ENCODE assay signal across 23 cellular contexts in the genomic region with DNA sequence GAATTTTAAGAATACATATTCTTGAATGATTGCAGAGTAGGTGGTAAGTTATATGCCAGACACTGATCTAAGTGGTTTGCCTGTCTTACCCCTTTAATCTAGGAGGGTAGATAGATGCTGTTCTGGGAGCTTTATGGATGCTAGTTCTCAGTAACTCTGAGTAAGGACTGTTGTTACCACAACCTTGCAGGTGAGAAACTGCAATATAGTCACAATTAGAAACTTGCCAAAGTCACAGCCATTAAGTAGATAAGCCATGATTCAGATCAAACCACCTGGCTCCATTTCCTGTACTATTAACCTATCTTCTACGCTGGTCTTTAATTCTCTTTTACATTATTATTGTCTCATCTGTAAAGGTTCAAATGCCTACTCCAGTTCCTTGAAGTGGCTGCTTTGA. TPM values are rescaled to one million over a fixed set of nuclear protein-coding genes. Genes with fewer than 3 reads are reported as not detected.
DNase-seq lines count a peak whose midpoint lies in the region; ATAC-seq and TF ChIP-seq lines count a peak whose summit lies in the region.
"Had no signal": no experiment of that assay in that cellular context is flagged by ENCODE, and none has a peak within 500 bp of the region (broad histone marks: within the 10 kb centered on the region; RNA-seq: fewer than 3 reads in every experiment).

No MANE protein-coding gene starts in this region.

- no peaks in the 10 kb centered on the region for H3K9me3 ChIP-seq in DND-41 (ENCODE audit: insufficient read depth, low read length, severe bottlenecking)
- H3K9me3 ChIP-seq in Loucy (ENCODE audit: insufficient read depth, low read depth, low read length), result no peaks in the 10 kb centered on the region
- H3K9me3 ChIP-seq: SK-N-SH had no signal

- H3K36me3 ChIP-seq in DND-41 (ENCODE audit: insufficient read depth, low read length) (no peaks in the 10 kb centered on the region), Loucy (ENCODE audit: insufficient read depth, low read length) (no peaks in the 10 kb centered on the region)
- H3K36me3 ChIP-seq: BLaER1 had no signal

- no peak overlapping the region for H3K4me2 ChIP-seq in DND-41 (ENCODE audit: insufficient read depth, low read length)
- H3K4me2 ChIP-seq in Loucy (ENCODE audit: low read depth, low read length, poor library complexity, severe bottlenecking), result peak overlapping the region; percentile 42
- H3K4me2 ChIP-seq: BLaER1, SK-N-SH had no signal

- H3K9me2 ChIP-seq in Loucy (replicated peaks; ENCODE audit: low read depth, low read length), result no peaks in the 10 kb centered on the region
- H3K9me2 ChIP-seq: SK-N-SH had no signal

- H3K4me1 ChIP-seq in DND-41 (ENCODE audit: insufficient read depth, low read length), result no peaks in the 10 kb centered on the region
- H3K4me1 ChIP-seq in Loucy (ENCODE audit: insufficient read depth, low read length, poor library complexity, severe bottlenecking), result peaks cover 34% of the 10 kb centered on the region
- H3K4me1 ChIP-seq: BLaER1 had no signal

- H3K9ac ChIP-seq in DND-41 (ENCODE audit: low read depth, low read length) (no peak overlapping the region), Loucy (ENCODE audit: low read depth, low read length, poor library complexity, severe bottlenecking) (no peak overlapping the region)
- H3K9ac ChIP-seq: BLaER1, GM23248, SK-N-SH had no signal

- no peak for DNase-seq in activated CD8-positive, alpha-beta T cell treated with anti-CD3 and anti-CD28 coated beads for 36 hours
- DNase-seq in activated CD8-positive, alpha-beta T cell treated with anti-CD3 and anti-CD28 coated beads, Interleukin-2, amount 10 ng/mL, durations not matched to agents 7 days and 5 days, result no peak
- DNase-seq in DND-41, result no peak
- no peak for DNase-seq in stimulated activated naive CD8-positive, alpha-beta T cell treated with anti-CD3 and anti-CD28 coated beads, Interleukin-15, Interleukin-2, amounts not matched to agents 100 U/mL and 50 U/mL, for 24 hours
- no peak for DNase-seq in activated CD4-positive, alpha-beta T cell treated with anti-CD3 and anti-CD28 coated beads, Interleukin-2, amount 10 ng/mL, durations not matched to agents 7 days and 5 days
- DNase-seq: CD4-positive, alpha-beta T cell; GM23248; H7; Karpas-422; MV-4-11; NCI-H1105; NCI-H1436 treated with DMSO at 0.1 percent for 48 hours; NCI-H187 treated with DMSO at 0.1 percent for 48 hours; NCI-H2171 treated with DMSO at 0.1 percent for 48 hours; NCI-H345; NCI-H510A treated with DMSO at 0.1 percent for 48 hours; PC-3; SK-N-SH had no signal

- no peaks in the 10 kb centered on the region for H3K27me3 Mint-ChIP-seq in activated CD8-positive, alpha-beta T cell treated with anti-CD3 and anti-CD28 coated beads for 36 hours
- H3K27me3 Mint-ChIP-seq in activated CD8-positive, alpha-beta T cell treated with anti-CD3 and anti-CD28 coated beads, Interleukin-2, amount 10 ng/mL, durations not matched to agents 7 days and 5 days (ENCODE audit: low read depth), result no peaks in the 10 kb centered on the region
- no peaks in the 10 kb centered on the region for H3K27me3 Mint-ChIP-seq in activated CD4-positive, alpha-beta T cell treated with anti-CD3 and anti-CD28 coated beads, Interleukin-2, amount 10 ng/mL, durations not matched to agents 7 days and 5 days
- H3K27me3 Mint-ChIP-seq: CD4-positive, alpha-beta T cell; IgD-negative memory B cell had no signal

- peak; percentile 94 for ATAC-seq in activated CD8-positive, alpha-beta T cell treated with anti-CD3 and anti-CD28 coated beads for 36 hours
- ATAC-seq in activated CD8-positive, alpha-beta T cell treated with anti-CD3 and anti-CD28 coated beads, Interleukin-2, amount 10 ng/mL, durations not matched to agents 7 days and 5 days, result no peak
- ATAC-seq in DND-41 (ENCODE audit: insufficient read depth, low read depth), result peak; percentile 62
- ATAC-seq in stimulated activated naive CD8-positive, alpha-beta T cell treated with anti-CD3 and anti-CD28 coated beads, Interleukin-15, Interleukin-2, amounts not matched to agents 100 U/mL and 50 U/mL, for 24 hours, result peak; percentile 61
- ATAC-seq in HG02798 (IDR thresholded peaks at IDR 0.05; ENCODE audit: poor library complexity, unreplicated experiment), result no peak
- ATAC-seq: PC-3 had no signal

- H3K79me2 ChIP-seq in DND-41 (ENCODE audit: insufficient read depth, low read length), result no peaks in the 10 kb centered on the region
- H3K79me2 ChIP-seq in Loucy (ENCODE audit: insufficient read depth, low read length), result peaks cover 26% of the 10 kb centered on the region; the same call in 1 of the 2 replicates

- TF ChIP-seq CTCF in activated CD8-positive, alpha-beta T cell treated with anti-CD3 and anti-CD28 coated beads for 36 hours (IDR thresholded peaks at IDR 0.05), result no peak
- no peak for TF ChIP-seq CTCF in DND-41 (IDR thresholded peaks at IDR 0.05; ENCODE audit: borderline replicate concordance, extremely low read depth, low read length, poor library complexity, severe bottlenecking)
- TF ChIP-seq CTCF in Loucy (conservative IDR thresholded peaks at IDR 0.05; ENCODE audit: low read length), result no peak

- H3K27ac ChIP-seq in DND-41 (ENCODE audit: low read length), result no peak overlapping the region
- H3K27ac ChIP-seq: BLaER1, GM23248 had no signal

- POLR2A ChIA-PET in activated CD8-positive, alpha-beta T cell treated with anti-CD3 and anti-CD28 coated beads for 36 hours (lab: Charles Lee), result no interaction called here
- POLR2A ChIA-PET in activated CD8-positive, alpha-beta T cell treated with anti-CD3 and anti-CD28 coated beads, Interleukin-2, amount 10 ng/mL, durations not matched to agents 7 days and 5 days (lab: Charles Lee), result no interaction called here
- POLR2A ChIA-PET in activated CD4-positive, alpha-beta T cell treated with anti-CD3 and anti-CD28 coated beads, Interleukin-2, amount 10 ng/mL, durations not matched to agents 7 days and 5 days (lab: Charles Lee), result no interaction called here

- H4K20me1 ChIP-seq in DND-41 (ENCODE audit: insufficient read depth, low read length), result no peaks in the 10 kb centered on the region
- H4K20me1 ChIP-seq in Loucy (ENCODE audit: insufficient read depth, low read length, poor library complexity, severe bottlenecking), result peaks cover 9% of the 10 kb centered on the region
- H4K20me1 ChIP-seq: BLaER1 had no signal

- peaks cover 26% of the 10 kb centered on the region for H3K4me1 Mint-ChIP-seq in activated CD8-positive, alpha-beta T cell treated with anti-CD3 and anti-CD28 coated beads for 36 hours (ENCODE audit: low read depth)
- H3K4me1 Mint-ChIP-seq in activated CD8-positive, alpha-beta T cell treated with anti-CD3 and anti-CD28 coated beads, Interleukin-2, amount 10 ng/mL, durations not matched to agents 7 days and 5 days (ENCODE audit: low read depth), result peaks cover 3% of the 10 kb centered on the region
- H3K4me1 Mint-ChIP-seq in activated CD4-positive, alpha-beta T cell treated with anti-CD3 and anti-CD28 coated beads, Interleukin-2, amount 10 ng/mL, durations not matched to agents 7 days and 5 days, result peaks cover 3% of the 10 kb centered on the region

- H3K27me3 ChIP-seq in DND-41 (ENCODE audit: insufficient read depth, low read length, poor library complexity), result no peaks in the 10 kb centered on the region
- no peaks in the 10 kb centered on the region for H3K27me3 ChIP-seq in Loucy (ENCODE audit: insufficient read depth, low read length, poor library complexity, severe bottlenecking)
- H3K27me3 ChIP-seq: BLaER1 had no signal

- H3K4me3 ChIP-seq in DND-41 (ENCODE audit: low read depth in 1 of 2, low read length in 2 of 2) (no peak overlapping the region), Loucy (ENCODE audit: low read length, poor library complexity, severe bottlenecking) (no peak overlapping the region)
- H3K4me3 ChIP-seq: BLaER1, GM23248 had no signal

- H2AFZ ChIP-seq in DND-41 (ENCODE audit: low read depth, low read length) (no peak overlapping the region), Loucy (ENCODE audit: low read length) (no peak overlapping the region)
- H2AFZ ChIP-seq: GM23248 had no signal

- 0 out of 2 replicates have a peak, but pooled peaks cover 7% of the 10 kb centered on the region for H3F3A ChIP-seq in Loucy (ENCODE audit: low read depth)

- H3K9me3 Mint-ChIP-seq in activated CD8-positive, alpha-beta T cell treated with anti-CD3 and anti-CD28 coated beads for 36 hours, result no peaks in the 10 kb centered on the region
- no peaks in the 10 kb centered on the region for H3K9me3 Mint-ChIP-seq in activated CD8-positive, alpha-beta T cell treated with anti-CD3 and anti-CD28 coated beads, Interleukin-2, amount 10 ng/mL, durations not matched to agents 7 days and 5 days (ENCODE audit: insufficient read depth)
- H3K9me3 Mint-ChIP-seq in activated CD4-positive, alpha-beta T cell treated with anti-CD3 and anti-CD28 coated beads, Interleukin-2, amount 10 ng/mL, durations not matched to agents 7 days and 5 days, result no peaks in the 10 kb centered on the region
- H3K9me3 Mint-ChIP-seq: CD4-positive, alpha-beta T cell; IgD-negative memory B cell had no signal

- intact Hi-C loops in activated CD8-positive, alpha-beta T cell treated with anti-CD3 and anti-CD28 coated beads for 36 hours (cut with micrococcal nuclease), result no loop called here

- H3K36me3 Mint-ChIP-seq in activated CD8-positive, alpha-beta T cell treated with anti-CD3 and anti-CD28 coated beads for 36 hours (ENCODE audit: low read depth), result peaks cover 2% of the 10 kb centered on the region
- no peaks in the 10 kb centered on the region for H3K36me3 Mint-ChIP-seq in activated CD8-positive, alpha-beta T cell treated with anti-CD3 and anti-CD28 coated beads, Interleukin-2, amount 10 ng/mL, durations not matched to agents 7 days and 5 days (ENCODE audit: low read depth)
- H3K36me3 Mint-ChIP-seq in activated CD4-positive, alpha-beta T cell treated with anti-CD3 and anti-CD28 coated beads, Interleukin-2, amount 10 ng/mL, durations not matched to agents 7 days and 5 days (ENCODE audit: low read depth), result no peaks in the 10 kb centered on the region
- H3K36me3 Mint-ChIP-seq: IgD-negative memory B cell had no signal

- CTCF ChIA-PET in activated CD8-positive, alpha-beta T cell treated with anti-CD3 and anti-CD28 coated beads for 36 hours (lab: Charles Lee), result no interaction called here
- CTCF ChIA-PET in activated CD8-positive, alpha-beta T cell treated with anti-CD3 and anti-CD28 coated beads, Interleukin-2, amount 10 ng/mL, durations not matched to agents 7 days and 5 days (lab: Charles Lee), result interaction anchor here (1.4 kb wide), 1 partner anchor 22 kb away, joined by 3 read pairs; no protein-coding TSS in a partner anchor
- CTCF ChIA-PET in activated CD4-positive, alpha-beta T cell treated with anti-CD3 and anti-CD28 coated beads, Interleukin-2, amount 10 ng/mL, durations not matched to agents 7 days and 5 days (lab: Charles Lee), result no interaction called here

- no peak overlapping the region for H3K27ac Mint-ChIP-seq in activated CD8-positive, alpha-beta T cell treated with anti-CD3 and anti-CD28 coated beads for 36 hours
- no peak overlapping the region for H3K27ac Mint-ChIP-seq in activated CD8-positive, alpha-beta T cell treated with anti-CD3 and anti-CD28 coated beads, Interleukin-2, amount 10 ng/mL, durations not matched to agents 7 days and 5 days
- H3K27ac Mint-ChIP-seq in activated CD4-positive, alpha-beta T cell treated with anti-CD3 and anti-CD28 coated beads, Interleukin-2, amount 10 ng/mL, durations not matched to agents 7 days and 5 days, result no peak overlapping the region
- H3K27ac Mint-ChIP-seq: CD4-positive, alpha-beta T cell; IgD-negative memory B cell had no signal

- no peak overlapping the region for H3K4me3 Mint-ChIP-seq in activated CD8-positive, alpha-beta T cell treated with anti-CD3 and anti-CD28 coated beads for 36 hours
- no peak overlapping the region for H3K4me3 Mint-ChIP-seq in activated CD8-positive, alpha-beta T cell treated with anti-CD3 and anti-CD28 coated beads, Interleukin-2, amount 10 ng/mL, durations not matched to agents 7 days and 5 days
- no peak overlapping the region for H3K4me3 Mint-ChIP-seq in activated CD4-positive, alpha-beta T cell treated with anti-CD3 and anti-CD28 coated beads, Interleukin-2, amount 10 ng/mL, durations not matched to agents 7 days and 5 days
- H3K4me3 Mint-ChIP-seq: CD4-positive, alpha-beta T cell had no signal

RNA-seq across cellular contexts. Expression of a gene that starts 46.8 kb away (rescaled TPM):
- total RNA-seq in activated CD8-positive, alpha-beta T cell treated with anti-CD3 and anti-CD28 coated beads for 36 hours, result 10 to 100 TPM; 16.5 to 23.2 TPM
- total RNA-seq in activated CD8-positive, alpha-beta T cell treated with anti-CD3 and anti-CD28 coated beads, Interleukin-2, amount 10 ng/mL, durations not matched to agents 7 days and 5 days, result 10 to 100 TPM; 11.3 to 11.8 TPM
- 1 to 10 TPM; 1.7 to 4.7 TPM for total RNA-seq in activated CD4-positive, alpha-beta T cell treated with anti-CD3 and anti-CD28 coated beads, Interleukin-2, amount 10 ng/mL, durations not matched to agents 7 days and 5 days
- total RNA-seq: G401 had no signal

Comparison
In these comparisons a context has a peak if more than half of its experiments do, and no peak if none do; other contexts are left out.
1. ATAC-seq: peak in activated CD8-positive, alpha-beta T cell treated with anti-CD3 and anti-CD28 coated beads for 36 hours (single experiment), DND-41 (single experiment) and stimulated activated naive CD8-positive, alpha-beta T cell treated with anti-CD3 and anti-CD28 coated beads, Interleukin-15, Interleukin-2, amounts not matched to agents 100 U/mL and 50 U/mL, for 24 hours (single experiment); none in activated CD8-positive, alpha-beta T cell treated with anti-CD3 and anti-CD28 coated beads, Interleukin-2, amount 10 ng/mL, durations not matched to agents 7 days and 5 days (single experiment) and HG02798 (single experiment).